Comparison of ENCODE assay signal across 1 cellular context in genomic region chr20:46117704-46118467, GRCh38.
TF ChIP-seq lines count a peak whose summit lies in the region.

Gene CD40, plus strand, starts transcription at chr20:46118314. Its CDS starts 30 bp downstream, at chr20:46118344.

TF ChIP-seq in HCT116, 20 proteins besides CTCF, POLR2A, EP300 and RAD21 (continued from another document):
- TF ChIP-seq REST (IDR thresholded peaks at IDR 0.05; ENCODE audit: low read depth) (no peak), JUND (IDR thresholded peaks at IDR 0.05) (no peak), YY1 (IDR thresholded peaks at IDR 0.05; ENCODE audit: extremely low read depth, insufficient replicate concordance, low read depth, low read length) (no peak), EGR1 (IDR thresholded peaks at IDR 0.05; ENCODE audit: low read depth) (no peak), MAX (IDR thresholded peaks at IDR 0.05) (no peak), CBX3 (IDR thresholded peaks at IDR 0.05; ENCODE audit: low read depth) (no peak), EZH2 (IDR thresholded peaks at IDR 0.05) (no peak), ZFX (IDR thresholded peaks at IDR 0.05) (peak; percentile 55), SRF (IDR thresholded peaks at IDR 0.05; ENCODE audit: low read depth) (no peak), SP1 (IDR thresholded peaks at IDR 0.05; ENCODE audit: low read depth) (0 out of 2 replicates have a peak, but pooled peaks have one; percentile 28), ZNF274 (IDR thresholded peaks at IDR 0.05; ENCODE audit: low read depth, low read length) (no peak), ZBTB33 (IDR thresholded peaks at IDR 0.05; ENCODE audit: extremely low read depth, insufficient replicate concordance, low read length) (no peak), TCF7L2 (IDR thresholded peaks at IDR 0.05; ENCODE audit: borderline replicate concordance, extremely low read depth, insufficient read depth, insufficient read length) (no peak), FOSL1 (IDR thresholded peaks at IDR 0.05; ENCODE audit: low read depth) (no peak), EZH2phosphoT487 (IDR thresholded peaks at IDR 0.05; ENCODE audit: borderline replicate concordance) (no peak), SIN3A (IDR thresholded peaks at IDR 0.05; ENCODE audit: low read depth) (no peak; the same call in 1 of the 2 replicates), CEBPB (IDR thresholded peaks at IDR 0.05; ENCODE audit: low read depth) (no peak)
